In the genomic region with DNA sequence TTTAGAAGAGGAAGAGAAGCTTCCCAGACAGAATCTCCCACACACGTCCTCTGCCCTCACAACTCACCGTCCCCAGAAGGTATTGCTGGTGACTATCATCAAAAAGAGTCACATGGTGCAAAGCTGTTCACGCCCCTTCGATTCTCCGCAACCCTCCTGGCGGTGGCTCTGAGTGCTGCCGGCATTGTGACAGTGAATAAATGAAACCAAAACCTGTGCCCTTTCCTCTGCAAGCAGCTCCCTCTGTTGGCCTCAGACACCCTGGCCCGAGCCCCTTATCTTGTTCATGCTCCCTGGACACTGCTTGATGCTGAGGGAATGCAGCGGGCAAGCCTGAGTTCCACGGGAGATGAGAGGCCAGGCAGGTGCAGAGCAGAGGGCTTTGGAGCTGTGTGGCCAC, we compare ENCODE assay signal across 2 cellular contexts.
TF ChIP-seq lines count a peak whose summit lies in the region.

No MANE protein-coding gene starts in this region.

TF ChIP-seq in SK-N-SH, 30 proteins besides CTCF, POLR2A, EP300 and RAD21 (continued from another document):
- TF ChIP-seq FOXM1 (IDR thresholded peaks at IDR 0.05; ENCODE audit: low read depth) (no peak), MEF2A (IDR thresholded peaks at IDR 0.05; ENCODE audit: borderline replicate concordance, low read depth) (no peak), FOSL2 (IDR thresholded peaks at IDR 0.05; ENCODE audit: borderline replicate concordance, low read depth) (no peak)
- TF ChIP-seq, protein P1, sequence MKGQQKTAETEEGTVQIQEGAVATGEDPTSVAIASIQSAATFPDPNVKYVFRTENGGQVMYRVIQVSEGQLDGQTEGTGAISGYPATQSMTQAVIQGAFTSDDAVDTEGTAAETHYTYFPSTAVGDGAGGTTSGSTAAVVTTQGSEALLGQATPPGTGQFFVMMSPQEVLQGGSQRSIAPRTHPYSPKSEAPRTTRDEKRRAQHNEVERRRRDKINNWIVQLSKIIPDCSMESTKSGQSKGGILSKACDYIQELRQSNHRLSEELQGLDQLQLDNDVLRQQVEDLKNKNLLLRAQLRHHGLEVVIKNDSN (IDR thresholded peaks at IDR 0.05; ENCODE audit: borderline replicate concordance, low read depth) = no peak
- TF ChIP-seq, protein P2, sequence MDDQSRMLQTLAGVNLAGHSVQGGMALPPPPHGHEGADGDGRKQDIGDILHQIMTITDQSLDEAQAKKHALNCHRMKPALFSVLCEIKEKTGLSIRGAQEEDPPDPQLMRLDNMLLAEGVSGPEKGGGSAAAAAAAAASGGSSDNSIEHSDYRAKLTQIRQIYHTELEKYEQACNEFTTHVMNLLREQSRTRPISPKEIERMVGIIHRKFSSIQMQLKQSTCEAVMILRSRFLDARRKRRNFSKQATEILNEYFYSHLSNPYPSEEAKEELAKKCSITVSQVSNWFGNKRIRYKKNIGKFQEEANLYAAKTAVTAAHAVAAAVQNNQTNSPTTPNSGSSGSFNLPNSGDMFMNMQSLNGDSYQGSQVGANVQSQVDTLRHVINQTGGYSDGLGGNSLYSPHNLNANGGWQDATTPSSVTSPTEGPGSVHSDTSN (IDR thresholded peaks at IDR 0.05) = no peak
- TF ChIP-seq, protein P3, sequence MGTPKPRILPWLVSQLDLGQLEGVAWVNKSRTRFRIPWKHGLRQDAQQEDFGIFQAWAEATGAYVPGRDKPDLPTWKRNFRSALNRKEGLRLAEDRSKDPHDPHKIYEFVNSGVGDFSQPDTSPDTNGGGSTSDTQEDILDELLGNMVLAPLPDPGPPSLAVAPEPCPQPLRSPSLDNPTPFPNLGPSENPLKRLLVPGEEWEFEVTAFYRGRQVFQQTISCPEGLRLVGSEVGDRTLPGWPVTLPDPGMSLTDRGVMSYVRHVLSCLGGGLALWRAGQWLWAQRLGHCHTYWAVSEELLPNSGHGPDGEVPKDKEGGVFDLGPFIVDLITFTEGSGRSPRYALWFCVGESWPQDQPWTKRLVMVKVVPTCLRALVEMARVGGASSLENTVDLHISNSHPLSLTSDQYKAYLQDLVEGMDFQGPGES (IDR thresholded peaks at IDR 0.05; ENCODE audit: low read depth, low read length) = no peak
- TF ChIP-seq, protein P4, sequence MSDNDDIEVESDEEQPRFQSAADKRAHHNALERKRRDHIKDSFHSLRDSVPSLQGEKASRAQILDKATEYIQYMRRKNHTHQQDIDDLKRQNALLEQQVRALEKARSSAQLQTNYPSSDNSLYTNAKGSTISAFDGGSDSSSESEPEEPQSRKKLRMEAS (IDR thresholded peaks at IDR 0.05; ENCODE audit: low read depth) = no peak
- TF ChIP-seq, protein P5, sequence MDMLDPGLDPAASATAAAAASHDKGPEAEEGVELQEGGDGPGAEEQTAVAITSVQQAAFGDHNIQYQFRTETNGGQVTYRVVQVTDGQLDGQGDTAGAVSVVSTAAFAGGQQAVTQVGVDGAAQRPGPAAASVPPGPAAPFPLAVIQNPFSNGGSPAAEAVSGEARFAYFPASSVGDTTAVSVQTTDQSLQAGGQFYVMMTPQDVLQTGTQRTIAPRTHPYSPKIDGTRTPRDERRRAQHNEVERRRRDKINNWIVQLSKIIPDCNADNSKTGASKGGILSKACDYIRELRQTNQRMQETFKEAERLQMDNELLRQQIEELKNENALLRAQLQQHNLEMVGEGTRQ (IDR thresholded peaks at IDR 0.05; ENCODE audit: borderline replicate concordance, low read depth, low read length) = no peak

TF ChIP-seq in SK-N-SH treated with all-trans-retinoic acid at 6 μM for 48 hours, 23 proteins besides CTCF, POLR2A, EP300 and RAD21 (continued from another document):
- TF ChIP-seq, protein P6, sequence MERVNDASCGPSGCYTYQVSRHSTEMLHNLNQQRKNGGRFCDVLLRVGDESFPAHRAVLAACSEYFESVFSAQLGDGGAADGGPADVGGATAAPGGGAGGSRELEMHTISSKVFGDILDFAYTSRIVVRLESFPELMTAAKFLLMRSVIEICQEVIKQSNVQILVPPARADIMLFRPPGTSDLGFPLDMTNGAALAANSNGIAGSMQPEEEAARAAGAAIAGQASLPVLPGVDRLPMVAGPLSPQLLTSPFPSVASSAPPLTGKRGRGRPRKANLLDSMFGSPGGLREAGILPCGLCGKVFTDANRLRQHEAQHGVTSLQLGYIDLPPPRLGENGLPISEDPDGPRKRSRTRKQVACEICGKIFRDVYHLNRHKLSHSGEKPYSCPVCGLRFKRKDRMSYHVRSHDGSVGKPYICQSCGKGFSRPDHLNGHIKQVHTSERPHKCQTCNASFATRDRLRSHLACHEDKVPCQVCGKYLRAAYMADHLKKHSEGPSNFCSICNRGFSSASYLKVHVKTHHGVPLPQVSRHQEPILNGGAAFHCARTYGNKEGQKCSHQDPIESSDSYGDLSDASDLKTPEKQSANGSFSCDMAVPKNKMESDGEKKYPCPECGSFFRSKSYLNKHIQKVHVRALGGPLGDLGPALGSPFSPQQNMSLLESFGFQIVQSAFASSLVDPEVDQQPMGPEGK (CRISPR knock-in tag; IDR thresholded peaks at IDR 0.05; ENCODE audit: borderline replicate concordance) = no peak
